ENCODE assay signal across 1 cellular context in the genomic region with DNA sequence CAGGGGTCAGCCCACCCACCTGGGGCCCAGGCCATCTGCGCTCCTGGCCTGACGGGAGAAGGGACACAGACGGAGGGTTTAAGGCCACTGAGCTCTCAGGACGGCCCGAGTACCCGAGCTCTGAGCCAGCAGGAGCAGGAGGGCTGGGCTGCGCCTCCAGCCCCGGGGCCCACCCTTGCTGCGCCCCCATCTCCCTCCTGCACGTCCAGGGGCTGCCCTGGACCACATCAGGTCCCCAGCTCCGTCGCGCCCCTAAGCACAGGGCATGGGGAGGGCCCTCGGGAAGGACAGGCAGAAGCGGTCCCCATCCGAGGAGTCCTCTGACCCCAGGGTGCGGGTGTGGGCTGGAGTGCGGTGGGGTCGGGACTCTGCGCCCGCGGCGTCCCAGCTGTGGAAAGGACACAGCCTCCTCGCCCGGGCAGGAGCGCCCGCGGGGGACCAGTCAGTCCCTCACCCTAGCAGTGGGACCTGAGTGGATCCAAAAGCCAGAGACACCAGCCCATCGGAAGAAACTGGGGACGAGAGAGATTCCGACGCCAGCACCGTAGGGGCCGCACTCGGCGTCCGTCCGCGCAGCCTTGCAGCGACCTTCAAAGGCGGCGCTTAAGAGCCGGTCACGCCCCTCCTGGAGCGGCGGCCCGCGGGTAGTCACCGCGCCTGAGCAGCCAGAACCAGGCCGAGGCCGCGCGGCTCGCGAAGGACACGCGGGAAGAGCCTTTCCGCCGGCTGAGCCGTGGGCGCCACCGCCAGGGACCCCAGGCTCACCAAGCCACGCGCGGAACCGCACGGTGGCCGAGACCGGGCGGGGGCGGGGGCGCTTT.
TF ChIP-seq lines count a peak whose summit lies in the region.

No MANE protein-coding gene starts in this region.

TF ChIP-seq in HepG2, 621 proteins besides CTCF, POLR2A, EP300 and RAD21 (continued from another document and continues in another):
- TF ChIP-seq, protein P1, sequence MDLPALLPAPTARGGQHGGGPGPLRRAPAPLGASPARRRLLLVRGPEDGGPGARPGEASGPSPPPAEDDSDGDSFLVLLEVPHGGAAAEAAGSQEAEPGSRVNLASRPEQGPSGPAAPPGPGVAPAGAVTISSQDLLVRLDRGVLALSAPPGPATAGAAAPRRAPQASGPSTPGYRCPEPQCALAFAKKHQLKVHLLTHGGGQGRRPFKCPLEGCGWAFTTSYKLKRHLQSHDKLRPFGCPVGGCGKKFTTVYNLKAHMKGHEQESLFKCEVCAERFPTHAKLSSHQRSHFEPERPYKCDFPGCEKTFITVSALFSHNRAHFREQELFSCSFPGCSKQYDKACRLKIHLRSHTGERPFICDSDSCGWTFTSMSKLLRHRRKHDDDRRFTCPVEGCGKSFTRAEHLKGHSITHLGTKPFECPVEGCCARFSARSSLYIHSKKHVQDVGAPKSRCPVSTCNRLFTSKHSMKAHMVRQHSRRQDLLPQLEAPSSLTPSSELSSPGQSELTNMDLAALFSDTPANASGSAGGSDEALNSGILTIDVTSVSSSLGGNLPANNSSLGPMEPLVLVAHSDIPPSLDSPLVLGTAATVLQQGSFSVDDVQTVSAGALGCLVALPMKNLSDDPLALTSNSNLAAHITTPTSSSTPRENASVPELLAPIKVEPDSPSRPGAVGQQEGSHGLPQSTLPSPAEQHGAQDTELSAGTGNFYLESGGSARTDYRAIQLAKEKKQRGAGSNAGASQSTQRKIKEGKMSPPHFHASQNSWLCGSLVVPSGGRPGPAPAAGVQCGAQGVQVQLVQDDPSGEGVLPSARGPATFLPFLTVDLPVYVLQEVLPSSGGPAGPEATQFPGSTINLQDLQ (CRISPR knock-in tag; IDR thresholded peaks at IDR 0.05): no peak
- TF ChIP-seq ZNF563 (CRISPR knock-in tag; IDR thresholded peaks at IDR 0.05) (no peak), STAG1 (CRISPR knock-in tag; IDR thresholded peaks at IDR 0.05) (no peak), KLF15 (CRISPR knock-in tag; IDR thresholded peaks at IDR 0.05; ENCODE audit: borderline replicate concordance) (no peak), FOXC1 (CRISPR knock-in tag; IDR thresholded peaks at IDR 0.05; ENCODE audit: borderline replicate concordance) (0 out of 2 replicates have a peak, but pooled peaks have one; percentile 19), SPEN (CRISPR knock-in tag; IDR thresholded peaks at IDR 0.05; ENCODE audit: low read depth) (peak; percentile 45; the same call in 1 of the 2 replicates), CC2D1A (CRISPR knock-in tag; IDR thresholded peaks at IDR 0.05) (no peak), ATF7-NPFF (CRISPR knock-in tag; IDR thresholded peaks at IDR 0.05; ENCODE audit: low read depth) (0 out of 2 replicates have a peak, but pooled peaks have one; percentile 32), ZNF557 (CRISPR knock-in tag; IDR thresholded peaks at IDR 0.05) (no peak), ZNF30 (CRISPR knock-in tag; IDR thresholded peaks at IDR 0.05) (0 out of 2 replicates have a peak, but pooled peaks have one; percentile 42), PHF20 (CRISPR knock-in tag; IDR thresholded peaks at IDR 0.05) (no peak), ZNF331 (CRISPR knock-in tag; IDR thresholded peaks at IDR 0.05) (no peak), KLF11 (CRISPR knock-in tag; IDR thresholded peaks at IDR 0.05) (no peak), ZNF720 (CRISPR knock-in tag; IDR thresholded peaks at IDR 0.05) (no peak), HNRNPUL1 (IDR thresholded peaks at IDR 0.05; ENCODE audit: low read depth, low read length) (no peak), DNMT3B (CRISPR knock-in tag; conservative IDR thresholded peaks at IDR 0.05) (no peak), ZNF354B (CRISPR knock-in tag; IDR thresholded peaks at IDR 0.05) (no peak), ZFX (CRISPR knock-in tag; IDR thresholded peaks at IDR 0.05; ENCODE audit: low read depth) (peak; percentile 49), HIVEP1 (CRISPR knock-in tag; IDR thresholded peaks at IDR 0.05) (no peak), HMG20B (CRISPR knock-in tag; conservative IDR thresholded peaks at IDR 0.05) (no peak), HHEX (CRISPR knock-in tag; IDR thresholded peaks at IDR 0.05) (no peak), CCDC6 (CRISPR knock-in tag; IDR thresholded peaks at IDR 0.05) (no peak), CBX2 (IDR thresholded peaks at IDR 0.05; ENCODE audit: low read depth, low read length) (no peak), CBX2 (CRISPR knock-in tag; IDR thresholded peaks at IDR 0.05; ENCODE audit: low read depth) (no peak), SMYD3 (CRISPR knock-in tag; IDR thresholded peaks at IDR 0.05) (no peak), ZNF644 (CRISPR knock-in tag; IDR thresholded peaks at IDR 0.05; ENCODE audit: low read depth) (no peak), ZNF501 (CRISPR knock-in tag; IDR thresholded peaks at IDR 0.05) (peak; percentile 18; the same call in 1 of the 2 replicates), ZNF230 (CRISPR knock-in tag; IDR thresholded peaks at IDR 0.05) (no peak)
- TF ChIP-seq, protein P2, sequence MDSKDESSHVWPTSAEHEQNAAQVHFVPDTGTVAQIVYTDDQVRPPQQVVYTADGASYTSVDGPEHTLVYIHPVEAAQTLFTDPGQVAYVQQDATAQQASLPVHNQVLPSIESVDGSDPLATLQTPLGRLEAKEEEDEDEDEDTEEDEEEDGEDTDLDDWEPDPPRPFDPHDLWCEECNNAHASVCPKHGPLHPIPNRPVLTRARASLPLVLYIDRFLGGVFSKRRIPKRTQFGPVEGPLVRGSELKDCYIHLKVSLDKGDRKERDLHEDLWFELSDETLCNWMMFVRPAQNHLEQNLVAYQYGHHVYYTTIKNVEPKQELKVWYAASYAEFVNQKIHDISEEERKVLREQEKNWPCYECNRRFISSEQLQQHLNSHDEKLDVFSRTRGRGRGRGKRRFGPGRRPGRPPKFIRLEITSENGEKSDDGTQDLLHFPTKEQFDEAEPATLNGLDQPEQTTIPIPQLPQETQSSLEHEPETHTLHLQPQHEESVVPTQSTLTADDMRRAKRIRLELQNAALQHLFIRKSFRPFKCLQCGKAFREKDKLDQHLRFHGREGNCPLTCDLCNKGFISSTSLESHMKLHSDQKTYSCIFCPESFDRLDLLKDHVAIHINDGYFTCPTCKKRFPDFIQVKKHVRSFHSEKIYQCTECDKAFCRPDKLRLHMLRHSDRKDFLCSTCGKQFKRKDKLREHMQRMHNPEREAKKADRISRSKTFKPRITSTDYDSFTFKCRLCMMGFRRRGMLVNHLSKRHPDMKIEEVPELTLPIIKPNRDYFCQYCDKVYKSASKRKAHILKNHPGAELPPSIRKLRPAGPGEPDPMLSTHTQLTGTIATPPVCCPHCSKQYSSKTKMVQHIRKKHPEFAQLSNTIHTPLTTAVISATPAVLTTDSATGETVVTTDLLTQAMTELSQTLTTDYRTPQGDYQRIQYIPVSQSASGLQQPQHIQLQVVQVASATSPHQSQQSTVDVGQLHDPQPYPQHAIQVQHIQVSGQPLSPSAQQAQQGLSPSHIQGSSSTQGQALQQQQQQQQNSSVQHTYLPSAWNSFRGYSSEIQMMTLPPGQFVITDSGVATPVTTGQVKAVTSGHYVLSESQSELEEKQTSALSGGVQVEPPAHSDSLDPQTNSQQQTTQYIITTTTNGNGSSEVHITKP (CRISPR knock-in tag; IDR thresholded peaks at IDR 0.05; ENCODE audit: low read depth): no peak
- TF ChIP-seq, protein P3, sequence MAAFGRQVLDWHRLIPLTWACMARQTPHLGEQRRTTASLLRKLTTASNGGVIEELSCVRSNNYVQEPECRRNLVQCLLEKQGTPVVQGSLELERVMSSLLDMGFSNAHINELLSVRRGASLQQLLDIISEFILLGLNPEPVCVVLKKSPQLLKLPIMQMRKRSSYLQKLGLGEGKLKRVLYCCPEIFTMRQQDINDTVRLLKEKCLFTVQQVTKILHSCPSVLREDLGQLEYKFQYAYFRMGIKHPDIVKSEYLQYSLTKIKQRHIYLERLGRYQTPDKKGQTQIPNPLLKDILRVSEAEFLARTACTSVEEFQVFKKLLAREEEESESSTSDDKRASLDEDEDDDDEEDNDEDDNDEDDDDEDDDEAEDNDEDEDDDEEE (CRISPR knock-in tag; IDR thresholded peaks at IDR 0.05): 0 out of 2 replicates have a peak, but pooled peaks have one; percentile 13
- TF ChIP-seq, protein P4, sequence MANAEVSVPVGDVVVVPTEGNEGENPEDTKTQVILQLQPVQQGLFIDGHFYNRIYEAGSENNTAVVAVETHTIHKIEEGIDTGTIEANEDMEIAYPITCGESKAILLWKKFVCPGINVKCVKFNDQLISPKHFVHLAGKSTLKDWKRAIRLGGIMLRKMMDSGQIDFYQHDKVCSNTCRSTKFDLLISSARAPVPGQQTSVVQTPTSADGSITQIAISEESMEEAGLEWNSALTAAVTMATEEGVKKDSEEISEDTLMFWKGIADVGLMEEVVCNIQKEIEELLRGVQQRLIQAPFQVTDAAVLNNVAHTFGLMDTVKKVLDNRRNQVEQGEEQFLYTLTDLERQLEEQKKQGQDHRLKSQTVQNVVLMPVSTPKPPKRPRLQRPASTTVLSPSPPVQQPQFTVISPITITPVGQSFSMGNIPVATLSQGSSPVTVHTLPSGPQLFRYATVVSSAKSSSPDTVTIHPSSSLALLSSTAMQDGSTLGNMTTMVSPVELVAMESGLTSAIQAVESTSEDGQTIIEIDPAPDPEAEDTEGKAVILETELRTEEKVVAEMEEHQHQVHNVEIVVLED (CRISPR knock-in tag; IDR thresholded peaks at IDR 0.05; ENCODE audit: borderline replicate concordance): no peak
- TF ChIP-seq, protein P5, sequence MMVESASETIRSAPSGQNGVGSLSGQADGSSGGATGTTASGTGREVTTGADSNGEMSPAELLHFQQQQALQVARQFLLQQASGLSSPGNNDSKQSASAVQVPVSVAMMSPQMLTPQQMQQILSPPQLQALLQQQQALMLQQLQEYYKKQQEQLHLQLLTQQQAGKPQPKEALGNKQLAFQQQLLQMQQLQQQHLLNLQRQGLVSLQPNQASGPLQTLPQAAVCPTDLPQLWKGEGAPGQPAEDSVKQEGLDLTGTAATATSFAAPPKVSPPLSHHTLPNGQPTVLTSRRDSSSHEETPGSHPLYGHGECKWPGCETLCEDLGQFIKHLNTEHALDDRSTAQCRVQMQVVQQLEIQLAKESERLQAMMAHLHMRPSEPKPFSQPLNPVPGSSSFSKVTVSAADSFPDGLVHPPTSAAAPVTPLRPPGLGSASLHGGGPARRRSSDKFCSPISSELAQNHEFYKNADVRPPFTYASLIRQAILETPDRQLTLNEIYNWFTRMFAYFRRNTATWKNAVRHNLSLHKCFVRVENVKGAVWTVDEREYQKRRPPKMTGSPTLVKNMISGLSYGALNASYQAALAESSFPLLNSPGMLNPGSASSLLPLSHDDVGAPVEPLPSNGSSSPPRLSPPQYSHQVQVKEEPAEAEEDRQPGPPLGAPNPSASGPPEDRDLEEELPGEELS (CRISPR knock-in tag; IDR thresholded peaks at IDR 0.05): no peak
- TF ChIP-seq, protein P6, sequence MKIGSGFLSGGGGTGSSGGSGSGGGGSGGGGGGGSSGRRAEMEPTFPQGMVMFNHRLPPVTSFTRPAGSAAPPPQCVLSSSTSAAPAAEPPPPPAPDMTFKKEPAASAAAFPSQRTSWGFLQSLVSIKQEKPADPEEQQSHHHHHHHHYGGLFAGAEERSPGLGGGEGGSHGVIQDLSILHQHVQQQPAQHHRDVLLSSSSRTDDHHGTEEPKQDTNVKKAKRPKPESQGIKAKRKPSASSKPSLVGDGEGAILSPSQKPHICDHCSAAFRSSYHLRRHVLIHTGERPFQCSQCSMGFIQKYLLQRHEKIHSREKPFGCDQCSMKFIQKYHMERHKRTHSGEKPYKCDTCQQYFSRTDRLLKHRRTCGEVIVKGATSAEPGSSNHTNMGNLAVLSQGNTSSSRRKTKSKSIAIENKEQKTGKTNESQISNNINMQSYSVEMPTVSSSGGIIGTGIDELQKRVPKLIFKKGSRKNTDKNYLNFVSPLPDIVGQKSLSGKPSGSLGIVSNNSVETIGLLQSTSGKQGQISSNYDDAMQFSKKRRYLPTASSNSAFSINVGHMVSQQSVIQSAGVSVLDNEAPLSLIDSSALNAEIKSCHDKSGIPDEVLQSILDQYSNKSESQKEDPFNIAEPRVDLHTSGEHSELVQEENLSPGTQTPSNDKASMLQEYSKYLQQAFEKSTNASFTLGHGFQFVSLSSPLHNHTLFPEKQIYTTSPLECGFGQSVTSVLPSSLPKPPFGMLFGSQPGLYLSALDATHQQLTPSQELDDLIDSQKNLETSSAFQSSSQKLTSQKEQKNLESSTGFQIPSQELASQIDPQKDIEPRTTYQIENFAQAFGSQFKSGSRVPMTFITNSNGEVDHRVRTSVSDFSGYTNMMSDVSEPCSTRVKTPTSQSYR (CRISPR knock-in tag; IDR thresholded peaks at IDR 0.05; ENCODE audit: borderline replicate concordance): no peak
- TF ChIP-seq, protein P7, sequence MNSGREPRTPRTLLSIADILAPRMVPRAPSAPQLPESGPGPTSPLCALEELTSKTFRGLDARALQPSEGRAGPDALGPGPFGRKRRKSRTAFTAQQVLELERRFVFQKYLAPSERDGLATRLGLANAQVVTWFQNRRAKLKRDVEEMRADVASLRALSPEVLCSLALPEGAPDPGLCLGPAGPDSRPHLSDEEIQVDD (CRISPR knock-in tag; IDR thresholded peaks at IDR 0.05; ENCODE audit: borderline replicate concordance): no peak
- TF ChIP-seq, protein P8, sequence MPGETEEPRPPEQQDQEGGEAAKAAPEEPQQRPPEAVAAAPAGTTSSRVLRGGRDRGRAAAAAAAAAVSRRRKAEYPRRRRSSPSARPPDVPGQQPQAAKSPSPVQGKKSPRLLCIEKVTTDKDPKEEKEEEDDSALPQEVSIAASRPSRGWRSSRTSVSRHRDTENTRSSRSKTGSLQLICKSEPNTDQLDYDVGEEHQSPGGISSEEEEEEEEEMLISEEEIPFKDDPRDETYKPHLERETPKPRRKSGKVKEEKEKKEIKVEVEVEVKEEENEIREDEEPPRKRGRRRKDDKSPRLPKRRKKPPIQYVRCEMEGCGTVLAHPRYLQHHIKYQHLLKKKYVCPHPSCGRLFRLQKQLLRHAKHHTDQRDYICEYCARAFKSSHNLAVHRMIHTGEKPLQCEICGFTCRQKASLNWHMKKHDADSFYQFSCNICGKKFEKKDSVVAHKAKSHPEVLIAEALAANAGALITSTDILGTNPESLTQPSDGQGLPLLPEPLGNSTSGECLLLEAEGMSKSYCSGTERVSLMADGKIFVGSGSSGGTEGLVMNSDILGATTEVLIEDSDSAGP (CRISPR knock-in tag; IDR thresholded peaks at IDR 0.05; ENCODE audit: borderline replicate concordance): no peak
- TF ChIP-seq, protein P9, sequence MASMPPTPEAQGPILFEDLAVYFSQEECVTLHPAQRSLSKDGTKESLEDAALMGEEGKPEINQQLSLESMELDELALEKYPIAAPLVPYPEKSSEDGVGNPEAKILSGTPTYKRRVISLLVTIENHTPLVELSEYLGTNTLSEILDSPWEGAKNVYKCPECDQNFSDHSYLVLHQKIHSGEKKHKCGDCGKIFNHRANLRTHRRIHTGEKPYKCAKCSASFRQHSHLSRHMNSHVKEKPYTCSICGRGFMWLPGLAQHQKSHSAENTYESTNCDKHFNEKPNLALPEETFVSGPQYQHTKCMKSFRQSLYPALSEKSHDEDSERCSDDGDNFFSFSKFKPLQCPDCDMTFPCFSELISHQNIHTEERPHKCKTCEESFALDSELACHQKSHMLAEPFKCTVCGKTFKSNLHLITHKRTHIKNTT (CRISPR knock-in tag; IDR thresholded peaks at IDR 0.05): no peak
- TF ChIP-seq, protein P10, sequence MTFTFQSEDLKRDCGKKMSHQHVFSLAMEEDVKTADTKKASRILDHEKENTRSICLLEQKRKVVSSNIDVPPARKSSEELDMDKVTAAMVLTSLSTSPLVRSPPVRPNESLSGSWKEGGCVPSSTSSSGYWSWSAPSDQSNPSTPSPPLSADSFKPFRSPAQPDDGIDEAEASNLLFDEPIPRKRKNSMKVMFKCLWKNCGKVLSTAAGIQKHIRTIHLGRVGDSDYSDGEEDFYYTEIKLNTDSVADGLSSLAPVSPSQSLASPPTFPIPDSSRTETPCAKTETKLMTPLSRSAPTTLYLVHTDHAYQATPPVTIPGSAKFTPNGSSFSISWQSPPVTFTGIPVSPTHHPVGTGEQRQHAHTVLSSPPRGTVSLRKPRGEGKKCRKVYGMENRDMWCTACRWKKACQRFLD (CRISPR knock-in tag; IDR thresholded peaks at IDR 0.05; ENCODE audit: borderline replicate concordance): no peak
